In genomic region chr4:28351826-28352225, GRCh38 we compare ENCODE assay signal across 26 cellular contexts.
"Had no signal": no experiment of that assay in that cellular context is flagged by ENCODE, and none has a peak within 500 bp of the region (broad histone marks: within the 10 kb centered on the region; RNA-seq: fewer than 3 reads in every experiment).

No MANE protein-coding gene starts in this region.

- H3K4me1 Mint-ChIP-seq: activated CD4-positive, alpha-beta T cell treated with anti-CD3 and anti-CD28 coated beads, Interleukin-2, amount 10 ng/mL, durations not matched to agents 24 days and 14 days; activated naive CD4-positive, alpha-beta T cell treated with anti-CD3 and anti-CD28 coated beads, Interleukin-2, amount 10 ng/mL, durations not matched to agents 7 days and 5 days; activated naive CD8-positive, alpha-beta T cell treated with anti-CD3 and anti-CD28 coated beads, Interleukin-2, amount 10 ng/mL, durations not matched to agents 7 days and 5 days; immature natural killer cell; memory B cell; natural killer cell had no signal

- H3K27me3 Mint-ChIP-seq: activated CD4-positive, alpha-beta memory T cell treated with anti-CD3 and anti-CD28 coated beads for 36 hours; activated CD4-positive, alpha-beta T cell treated with anti-CD3 and anti-CD28 coated beads, Interleukin-2, amount 10 ng/mL, durations not matched to agents 24 days and 14 days; activated naive CD4-positive, alpha-beta T cell treated with anti-CD3 and anti-CD28 coated beads, Interleukin-2, amount 10 ng/mL, durations not matched to agents 7 days and 5 days; activated naive CD8-positive, alpha-beta T cell treated with anti-CD3 and anti-CD28 coated beads, Interleukin-2, amount 10 ng/mL, durations not matched to agents 7 days and 5 days; memory B cell had no signal

- DNase-seq: activated CD4-positive, alpha-beta memory T cell treated with anti-CD3 and anti-CD28 coated beads for 36 hours; activated CD4-positive, alpha-beta T cell treated with anti-CD3 and anti-CD28 coated beads, Interleukin-2, amount 10 ng/mL, durations not matched to agents 24 days and 14 days; activated CD4-positive, CD25-positive, alpha-beta regulatory T cell treated with anti-CD3 and anti-CD28 coated beads, Interleukin-2, amount 50 U/mL, for 72 hours; activated CD8-positive, alpha-beta memory T cell treated with anti-CD3 and anti-CD28 coated beads, Interleukin-2, amount 50 U/mL, for 4 hours; activated gamma-delta T cell; activated naive CD4-positive, alpha-beta T cell treated with anti-CD3 and anti-CD28 coated beads, Interleukin-2, amount 10 ng/mL, durations not matched to agents 7 days and 5 days; activated naive CD8-positive, alpha-beta T cell treated with anti-CD3 and anti-CD28 coated beads, Interleukin-2, amount 10 ng/mL, durations not matched to agents 7 days and 5 days; activated T-cell treated with anti-CD3 and anti-CD28 coated beads, Interleukin-2, amount 50 U/mL, for 1 hour; brain microvascular endothelial cell; central memory CD4-positive, alpha-beta T cell; endodermal cell; gastrocnemius medialis; hippocampal formation; immature natural killer cell; natural killer cell; posterior cingulate gyrus; right lobe of liver; stimulated activated CD4-positive, alpha-beta T cell treated with anti-CD3 and anti-CD28 coated beads, Interleukin-12 subunit alpha, Interleukin-12 subunit beta, amount 100 ng/mL, for 4 hours; stimulated activated CD4-positive, alpha-beta T cell treated with anti-CD3 and anti-CD28 coated beads, Interleukin-4, amount 100 ng/mL, for 1 hour; stimulated activated naive CD8-positive, alpha-beta T cell treated with anti-CD3 and anti-CD28 coated beads, Interleukin-15, Interleukin-2, amounts not matched to agents 100 U/mL and 50 U/mL, for 24 hours; T-helper 2 cell; testis; transverse colon had no signal

- H3K9me3 ChIP-seq: ascending aorta, gastrocnemius medialis, right lobe of liver, testis, transverse colon had no signal

- H3K27ac Mint-ChIP-seq: activated CD4-positive, alpha-beta memory T cell treated with anti-CD3 and anti-CD28 coated beads for 36 hours; activated CD4-positive, alpha-beta T cell treated with anti-CD3 and anti-CD28 coated beads, Interleukin-2, amount 10 ng/mL, durations not matched to agents 24 days and 14 days; activated naive CD4-positive, alpha-beta T cell treated with anti-CD3 and anti-CD28 coated beads, Interleukin-2, amount 10 ng/mL, durations not matched to agents 7 days and 5 days; activated naive CD8-positive, alpha-beta T cell treated with anti-CD3 and anti-CD28 coated beads, Interleukin-2, amount 10 ng/mL, durations not matched to agents 7 days and 5 days; activated T-helper 1 cell treated with anti-CD3 and anti-CD28 coated beads, Interleukin-12 subunit alpha, Interleukin-12 subunit beta, Interleukin-2, Interleukin-4 antibody, amounts not matched to agents 30 ng/mL and 10 ng/mL and 1 ng/mL, durations not matched to agents 14 hours and 24 hours and 36 hours; endodermal cell; immature natural killer cell; memory B cell; natural killer cell had no signal

- H3K36me3 Mint-ChIP-seq: activated CD4-positive, alpha-beta memory T cell treated with anti-CD3 and anti-CD28 coated beads for 36 hours; activated naive CD4-positive, alpha-beta T cell treated with anti-CD3 and anti-CD28 coated beads, Interleukin-2, amount 10 ng/mL, durations not matched to agents 7 days and 5 days; activated naive CD8-positive, alpha-beta T cell treated with anti-CD3 and anti-CD28 coated beads, Interleukin-2, amount 10 ng/mL, durations not matched to agents 7 days and 5 days; immature natural killer cell; memory B cell; natural killer cell had no signal

- H3K36me3 ChIP-seq: ascending aorta, brain microvascular endothelial cell, gastrocnemius medialis, right lobe of liver, transverse colon had no signal

- H3K4me3 ChIP-seq: ascending aorta, gastrocnemius medialis, right lobe of liver, testis, transverse colon had no signal

- H3K9me3 Mint-ChIP-seq: activated CD4-positive, alpha-beta T cell treated with anti-CD3 and anti-CD28 coated beads, Interleukin-2, amount 10 ng/mL, durations not matched to agents 24 days and 14 days; activated naive CD4-positive, alpha-beta T cell treated with anti-CD3 and anti-CD28 coated beads, Interleukin-2, amount 10 ng/mL, durations not matched to agents 7 days and 5 days had no signal

- H3K27ac ChIP-seq: ascending aorta, brain microvascular endothelial cell, gastrocnemius medialis, right lobe of liver, testis, transverse colon had no signal

- H3K27me3 ChIP-seq: ascending aorta, brain microvascular endothelial cell, gastrocnemius medialis, right lobe of liver, testis, transverse colon had no signal

- H3K4me3 Mint-ChIP-seq: activated CD4-positive, alpha-beta memory T cell treated with anti-CD3 and anti-CD28 coated beads for 36 hours; activated CD4-positive, alpha-beta T cell treated with anti-CD3 and anti-CD28 coated beads, Interleukin-2, amount 10 ng/mL, durations not matched to agents 24 days and 14 days; activated naive CD4-positive, alpha-beta T cell treated with anti-CD3 and anti-CD28 coated beads, Interleukin-2, amount 10 ng/mL, durations not matched to agents 7 days and 5 days; activated naive CD8-positive, alpha-beta T cell treated with anti-CD3 and anti-CD28 coated beads, Interleukin-2, amount 10 ng/mL, durations not matched to agents 7 days and 5 days; activated T-helper 1 cell treated with anti-CD3 and anti-CD28 coated beads, Interleukin-12 subunit alpha, Interleukin-12 subunit beta, Interleukin-2, Interleukin-4 antibody, amounts not matched to agents 30 ng/mL and 10 ng/mL and 1 ng/mL, durations not matched to agents 14 hours and 24 hours and 36 hours; endodermal cell; immature natural killer cell; memory B cell; natural killer cell had no signal

- H3K4me1 ChIP-seq: ascending aorta, gastrocnemius medialis, right lobe of liver, testis, transverse colon had no signal
